In genomic region chr2:70988726-70989648, GRCh38 we compare ENCODE assay signal across 30 cellular contexts. TPM values are rescaled to one million over a fixed set of nuclear protein-coding genes. Genes with fewer than 3 reads are reported as not detected.
DNase-seq lines count a peak whose midpoint lies in the region; ATAC-seq and TF ChIP-seq lines count a peak whose summit lies in the region.
"Had no signal": no experiment of that assay in that cellular context is flagged by ENCODE, and none has a peak within 500 bp of the region (broad histone marks: within the 10 kb centered on the region; RNA-seq: fewer than 3 reads in every experiment).

No MANE protein-coding gene starts in this region.

- H3K79me2 ChIP-seq in osteoblast (ENCODE audit: insufficient read depth, low read length): peaks cover 33% of the 10 kb centered on the region

- peaks cover 27% of the 10 kb centered on the region for H3K4me1 Mint-ChIP-seq in activated CD4-positive, alpha-beta memory T cell treated with anti-CD3 and anti-CD28 coated beads, Interleukin-2, amount 10 ng/mL, durations not matched to agents 7 days and 5 days
- H3K4me1 Mint-ChIP-seq in HFFc6 (ENCODE audit: low read depth): peaks cover 18% of the 10 kb centered on the region

- TF ChIP-seq CTCF in osteoblast (IDR thresholded peaks at IDR 0.05; ENCODE audit: extremely low read depth, low read depth, low read length) (no peak), HFFc6 (IDR thresholded peaks at IDR 0.05) (no peak)

- H3K27me3 Mint-ChIP-seq in activated CD4-positive, alpha-beta memory T cell treated with anti-CD3 and anti-CD28 coated beads, Interleukin-2, amount 10 ng/mL, durations not matched to agents 7 days and 5 days: no peaks in the 10 kb centered on the region
- no peaks in the 10 kb centered on the region; the same call in none of the 2 replicates for H3K27me3 Mint-ChIP-seq in HFFc6 (ENCODE audit: insufficient read depth)
- H3K27me3 Mint-ChIP-seq: activated naive CD4-positive, alpha-beta T cell treated with anti-CD3 and anti-CD28 coated beads, Interleukin-2, amount 50 U/mL, for 24 hours; stimulated activated naive CD8-positive, alpha-beta T cell treated with anti-CD3 and anti-CD28 coated beads, Interleukin-15, amount 100 ng/mL, for 72 hours had no signal

- no peak overlapping the region for H3K4me3 ChIP-seq in osteoblast (ENCODE audit: insufficient read depth, low read length)
- H3K4me3 ChIP-seq: BLaER1, cardiac muscle cell, coronary artery, MG63, pancreas, SK-N-MC had no signal

- no peaks in the 10 kb centered on the region for H3K9me3 ChIP-seq in osteoblast (ENCODE audit: low read depth, low read length)
- H3K9me3 ChIP-seq: BLaER1, Caco-2, MG63, pancreas had no signal

- H3K27ac ChIP-seq in osteoblast (ENCODE audit: low read depth, low read length): no peak overlapping the region
- H3K27ac ChIP-seq: BLaER1, cardiac muscle cell, epithelial cell of prostate, pancreas, SK-N-MC had no signal

- H4K20me1 ChIP-seq in osteoblast (ENCODE audit: insufficient read depth, low read length): peaks cover 22% of the 10 kb centered on the region

- peaks cover 35% of the 10 kb centered on the region for H3K36me3 Mint-ChIP-seq in activated CD4-positive, alpha-beta memory T cell treated with anti-CD3 and anti-CD28 coated beads, Interleukin-2, amount 10 ng/mL, durations not matched to agents 7 days and 5 days (ENCODE audit: low read depth)
- H3K36me3 Mint-ChIP-seq in HFFc6 (ENCODE audit: low read depth): peaks cover 23% of the 10 kb centered on the region

- peaks cover 57% of the 10 kb centered on the region for H3K36me3 ChIP-seq in osteoblast (ENCODE audit: insufficient read depth, low read length)

- H3K4me3 Mint-ChIP-seq in activated CD4-positive, alpha-beta memory T cell treated with anti-CD3 and anti-CD28 coated beads, Interleukin-2, amount 10 ng/mL, durations not matched to agents 7 days and 5 days: no peak overlapping the region
- H3K4me3 Mint-ChIP-seq in HFFc6: no peak overlapping the region
- H3K4me3 Mint-ChIP-seq: activated naive CD4-positive, alpha-beta T cell treated with anti-CD3 and anti-CD28 coated beads, Interleukin-2, amount 50 U/mL, for 24 hours; stimulated activated naive CD8-positive, alpha-beta T cell treated with anti-CD3 and anti-CD28 coated beads, Interleukin-15, amount 100 ng/mL, for 72 hours; T-helper 1 cell treated with Interleukin-12 subunit alpha and Interleukin-12 subunit beta and Interleukin-4 antibody, amounts not matched to agents 30 μg/mL and 1 μg/mL, for 36 hours had no signal

- DNase-seq in cardiac septum (ENCODE audit: low spot score) (peak; percentile 39), left ventricle myocardium superior (no peak), osteoblast (ENCODE audit: insufficient read length, low spot score, missing footprints) (peak; percentile 27), CD1c-positive myeloid dendritic cell (ENCODE audit: extremely low spot score) (no peak), HFFc6 (no peak)
- DNase-seq in activated CD4-positive, alpha-beta memory T cell treated with anti-CD3 and anti-CD28 coated beads, Interleukin-2, amount 10 ng/mL, durations not matched to agents 7 days and 5 days: peak; percentile 8
- DNase-seq: DMS53; effector CD8-positive, alpha-beta T cell; H7; hippocampal formation; KG1; left cardiac atrium; MG63; NCI-H2029; NCI-H526; NK-92 treated with Interleukin-12 subunit alpha and Interleukin-12 subunit beta, amount 100 ng/mL, for 24 hours; retina; stimulated activated naive CD8-positive, alpha-beta T cell treated with anti-CD3 and anti-CD28 coated beads, Interleukin-15, amount 100 ng/mL, for 72 hours had no signal

- H3K27me3 ChIP-seq in osteoblast (ENCODE audit: insufficient read depth, low read length): no peaks in the 10 kb centered on the region
- H3K27me3 ChIP-seq: BLaER1, cardiac muscle cell, MG63, pancreas had no signal

- POLR2A ChIA-PET in activated CD4-positive, alpha-beta memory T cell treated with anti-CD3 and anti-CD28 coated beads, Interleukin-2, amount 10 ng/mL, durations not matched to agents 7 days and 5 days (lab: Charles Lee): no interaction called here

- H3K4me1 ChIP-seq in osteoblast (ENCODE audit: insufficient read depth, low read length): peaks cover 11% of the 10 kb centered on the region

- ATAC-seq in left ventricle myocardium superior: no peak
- ATAC-seq in GM18907 (IDR thresholded peaks at IDR 0.05; ENCODE audit: unreplicated experiment): no peak
- ATAC-seq: activated CD4-positive, CD25-positive, alpha-beta regulatory T cell treated with anti-CD3 and anti-CD28 coated beads, Interleukin-2, amount 50 U/mL, for 24 hours; stimulated activated naive CD8-positive, alpha-beta T cell treated with anti-CD3 and anti-CD28 coated beads, Interleukin-15, amount 100 ng/mL, for 72 hours had no signal

- intact Hi-C loops in cardiac septum (cut with DNase I): no loop called here
- intact Hi-C loops in left ventricle myocardium superior (cut with micrococcal nuclease): no loop called here

- CTCF ChIA-PET in activated CD4-positive, alpha-beta memory T cell treated with anti-CD3 and anti-CD28 coated beads, Interleukin-2, amount 10 ng/mL, durations not matched to agents 7 days and 5 days (lab: Charles Lee): interaction anchor here (1.1 to 1.2 kb wide), 2 partner anchors 13 to 24 kb away, joined by 3 to 9 read pairs; no protein-coding TSS in a partner anchor

- no peak overlapping the region for H3K4me2 ChIP-seq in osteoblast (ENCODE audit: insufficient read depth, low read length)
- H3K4me2 ChIP-seq: BLaER1 had no signal

- H3K9me3 Mint-ChIP-seq in activated CD4-positive, alpha-beta memory T cell treated with anti-CD3 and anti-CD28 coated beads, Interleukin-2, amount 10 ng/mL, durations not matched to agents 7 days and 5 days: no peaks in the 10 kb centered on the region
- H3K9me3 Mint-ChIP-seq in HFFc6: no peaks in the 10 kb centered on the region
- H3K9me3 Mint-ChIP-seq: activated naive CD4-positive, alpha-beta T cell treated with anti-CD3 and anti-CD28 coated beads, Interleukin-2, amount 50 U/mL, for 24 hours; stimulated activated naive CD8-positive, alpha-beta T cell treated with anti-CD3 and anti-CD28 coated beads, Interleukin-15, amount 100 ng/mL, for 72 hours; T-helper 1 cell treated with Interleukin-12 subunit alpha and Interleukin-12 subunit beta and Interleukin-4 antibody, amounts not matched to agents 30 μg/mL and 1 μg/mL, for 36 hours had no signal

- no peak overlapping the region for H2AFZ ChIP-seq in osteoblast (ENCODE audit: low read length)

- no peak overlapping the region for H3K27ac Mint-ChIP-seq in activated CD4-positive, alpha-beta memory T cell treated with anti-CD3 and anti-CD28 coated beads, Interleukin-2, amount 10 ng/mL, durations not matched to agents 7 days and 5 days
- H3K27ac Mint-ChIP-seq in HFFc6: no peak overlapping the region
- H3K27ac Mint-ChIP-seq: activated naive CD4-positive, alpha-beta T cell treated with anti-CD3 and anti-CD28 coated beads, Interleukin-2, amount 50 U/mL, for 24 hours; T-helper 1 cell treated with Interleukin-12 subunit alpha and Interleukin-12 subunit beta and Interleukin-4 antibody, amounts not matched to agents 30 μg/mL and 1 μg/mL, for 36 hours had no signal

RNA-seq across cellular contexts. Expression of gene TEX261, which starts 5.7 kb away (rescaled TPM):
- total RNA-seq in cardiac septum (46.1 TPM), left ventricle myocardium superior (50.4 TPM), osteoblast (30.0 and 36.8 TPM in 2 replicates)
- total RNA-seq in activated CD4-positive, alpha-beta memory T cell treated with anti-CD3 and anti-CD28 coated beads, Interleukin-2, amount 10 ng/mL, durations not matched to agents 7 days and 5 days: 10 to 100 TPM; 34.8 to 35.8 TPM
- 100 to 1,000 TPM in 3 of 6 experiments, 10 to 100 TPM in 3; 91.6 to 129 (median 103) TPM for total RNA-seq in HFFc6 (2021; fragmentation: NEBNext Ultra II Directional; extraction: Animal tissue kit (Norgen Biotek cat#: 25700))

RNA-seq across cellular contexts. Expression of gene ANKRD53, which starts 10.6 kb away (rescaled TPM):
- total RNA-seq in cardiac septum (0.38 TPM), left ventricle myocardium superior (0.92 TPM), osteoblast (0.88 and 1.1 TPM in 2 replicates)
- total RNA-seq in activated CD4-positive, alpha-beta memory T cell treated with anti-CD3 and anti-CD28 coated beads, Interleukin-2, amount 10 ng/mL, durations not matched to agents 7 days and 5 days: not detected
- total RNA-seq in HFFc6 (2021; fragmentation: NEBNext Ultra II Directional; extraction: Animal tissue kit (Norgen Biotek cat#: 25700)): 1 to 10 TPM in 3 of 6 experiments, under 1 TPM in 3; 0.64 to 1.1 (median 0.85) TPM
- total RNA-seq: activated CD8-positive, alpha-beta memory T cell treated with anti-CD3 and anti-CD28 coated beads for 36 hours; H7 had no signal

RNA-seq across cellular contexts. Expression of gene ATP6V1B1, which starts 53.3 kb away (rescaled TPM):
- total RNA-seq in cardiac septum (0.43 TPM), left ventricle myocardium superior (not detected), osteoblast (0.88 and 2.5 TPM in 2 replicates)
- total RNA-seq in activated CD4-positive, alpha-beta memory T cell treated with anti-CD3 and anti-CD28 coated beads, Interleukin-2, amount 10 ng/mL, durations not matched to agents 7 days and 5 days: not detected
- total RNA-seq in HFFc6 (2021; fragmentation: NEBNext Ultra II Directional; extraction: Animal tissue kit (Norgen Biotek cat#: 25700)): under 1 TPM in 3 of 6 experiments, not detected in 3; 0.22 to 0.66 (median 0.57) TPM
- total RNA-seq: activated CD8-positive, alpha-beta memory T cell treated with anti-CD3 and anti-CD28 coated beads for 36 hours had no signal

Comparison
In these comparisons a context has a peak if more than half of its experiments do, and no peak if none do; other contexts are left out.
1. DNase-seq: peak in cardiac septum (single experiment), activated CD4-positive, alpha-beta memory T cell treated with anti-CD3 and anti-CD28 coated beads, Interleukin-2, amount 10 ng/mL, durations not matched to agents 7 days and 5 days (single experiment) and osteoblast (single experiment); none in left ventricle myocardium superior (single experiment), CD1c-positive myeloid dendritic cell (single experiment) and HFFc6 (single experiment).